In genomic region chr4:2870098-2870497, GRCh38 we compare ENCODE assay signal across 13 cellular contexts. TPM values are rescaled to one million over a fixed set of nuclear protein-coding genes. Genes with fewer than 3 reads are reported as not detected.
DNase-seq lines count a peak whose midpoint lies in the region; ATAC-seq and TF ChIP-seq lines count a peak whose summit lies in the region.
"Had no signal": no experiment of that assay in that cellular context is flagged by ENCODE, and none has a peak within 500 bp of the region (broad histone marks: within the 10 kb centered on the region; RNA-seq: fewer than 3 reads in every experiment).

No MANE protein-coding gene starts in this region.

- H3K4me1 ChIP-seq in left ventricle myocardium inferior (peaks cover 100% of the 10 kb centered on the region), mammary epithelial cell (ENCODE audit: insufficient read depth, low read length) (no peaks in the 10 kb centered on the region)

- no peaks in the 10 kb centered on the region for H4K20me1 ChIP-seq in mammary epithelial cell (ENCODE audit: insufficient read depth, low read length)

- H2AFZ ChIP-seq in mammary epithelial cell (ENCODE audit: low read depth, low read length) = no peak overlapping the region

- CTCF ChIA-PET in mammary epithelial cell (lab: Charles Lee; ENCODE audit: low non-redundant PET) = no interaction called here

- H3K4me3 Mint-ChIP-seq in immature natural killer cell (no peak overlapping the region), nephron (peak overlapping the region in 2 of 3 experiments; percentile 62 to 74)
- H3K4me3 Mint-ChIP-seq: activated CD8-positive, alpha-beta T cell treated with anti-CD3 and anti-CD28 coated beads, Interleukin-2, amount 10 ng/mL, durations not matched to agents 7 days and 5 days; activated T-helper 1 cell treated with anti-CD3 and anti-CD28 coated beads, Interleukin-12 subunit alpha, Interleukin-12 subunit beta, Interleukin-2, Interleukin-4 antibody, amounts not matched to agents 30 ng/mL and 10 ng/mL and 1 ng/mL, durations not matched to agents 14 hours and 24 hours and 36 hours had no signal

- peaks cover 90 to 95% of the 10 kb centered on the region in 2 donors for H3K4me1 Mint-ChIP-seq in immature natural killer cell
- H3K4me1 Mint-ChIP-seq in nephron = peaks cover 67% of the 10 kb centered on the region

- dilution Hi-C loops in mammary epithelial cell (cut with HindIII; ENCODE audit: low sequenced_read_pairs) = no loop called here

- H3K27ac ChIP-seq in left ventricle myocardium inferior (replicated peaks) (peak overlapping the region; percentile 76), mammary epithelial cell (ENCODE audit: insufficient read depth, low read depth, low read length) (no peak overlapping the region)

- no TSS peak for BruUV-seq in mammary epithelial cell (replicated peaks; lab: Mats Ljungman, UMichigan)

- in situ Hi-C loops in mammary epithelial cell (cut with MboI; ENCODE audit: low sequenced_read_pairs in 2 of 2) = no loop called here

- H3K27me3 ChIP-seq in left ventricle myocardium inferior (ENCODE audit: low read depth) (no peaks in the 10 kb centered on the region), mammary epithelial cell (ENCODE audit: insufficient read depth, low read length) (no peaks in the 10 kb centered on the region)

- peak overlapping the region; percentile 59 for H3K4me3 ChIP-seq in left ventricle myocardium inferior
- no peak overlapping the region for H3K4me3 ChIP-seq in mammary epithelial cell (replicated peaks in 1 of 3; ENCODE audit: insufficient read depth in 1 of 3, low read depth in 2 of 3, low read length in 3 of 3)

- H3K9ac ChIP-seq in mammary epithelial cell (ENCODE audit: insufficient read depth, low read length) = no peak overlapping the region

- no peaks in the 10 kb centered on the region for H3K9me3 Mint-ChIP-seq in immature natural killer cell
- H3K9me3 Mint-ChIP-seq in nephron = no peaks in the 10 kb centered on the region
- H3K9me3 Mint-ChIP-seq: activated T-helper 1 cell treated with anti-CD3 and anti-CD28 coated beads, Interleukin-12 subunit alpha, Interleukin-12 subunit beta, Interleukin-2, Interleukin-4 antibody, amounts not matched to agents 30 ng/mL and 10 ng/mL and 1 ng/mL, durations not matched to agents 14 hours and 24 hours and 36 hours had no signal

- H3K9me3 ChIP-seq in left ventricle myocardium inferior (replicated peaks) (no peaks in the 10 kb centered on the region), mammary epithelial cell (replicated peaks; ENCODE audit: insufficient read depth, low read length) (no peaks in the 10 kb centered on the region)

- intact Hi-C loops in left ventricle myocardium inferior (cut with micrococcal nuclease) = no loop called here
- intact Hi-C loops in Right ventricle myocardium inferior (cut with DNase I) = no loop called here
- intact Hi-C loops in mammary epithelial cell (cut with micrococcal nuclease) = no loop called here

- no peak for DNase-seq in left ventricle myocardium inferior
- DNase-seq in Right ventricle myocardium inferior (ENCODE audit: missing footprints) = no peak
- no peak for DNase-seq in immature natural killer cell
- DNase-seq in HT-29 (ENCODE audit: low spot score) = no peak
- DNase-seq in NCI-H526 treated with DMSO at 0.1 percent for 48 hours (lab: John Stamatoyannopoulos, UW) = no peak
- DNase-seq in mammary epithelial cell = no peak
- DNase-seq in DMS79 (lab: John Stamatoyannopoulos, UW) = no peak
- DNase-seq: activated CD8-positive, alpha-beta T cell treated with anti-CD3 and anti-CD28 coated beads, Interleukin-2, amount 10 ng/mL, durations not matched to agents 7 days and 5 days; cerebellar nuclear complex; midbrain; NCI-H748 treated with DMSO at 0.1 percent for 48 hours had no signal

- H3K27me3 Mint-ChIP-seq in immature natural killer cell (ENCODE audit: low read depth in 3 of 3) (peaks cover 0 to 4% (median 0%) of the 10 kb centered on the region in 3 donors), nephron (ENCODE audit: low read depth) (no peaks in the 10 kb centered on the region)

- H3K36me3 Mint-ChIP-seq in immature natural killer cell (no peaks in the 10 kb centered on the region), nephron (ENCODE audit: low read depth) (peaks cover 8% of the 10 kb centered on the region)

- H3K79me2 ChIP-seq in mammary epithelial cell (ENCODE audit: insufficient read depth, low read length) = peaks cover 97% of the 10 kb centered on the region

- peak overlapping the region; percentile 35 to 85 (median 62) for H3K27ac Mint-ChIP-seq in immature natural killer cell
- peak overlapping the region; percentile 83 to 89 (median 85) for H3K27ac Mint-ChIP-seq in nephron
- H3K27ac Mint-ChIP-seq: activated CD8-positive, alpha-beta T cell treated with anti-CD3 and anti-CD28 coated beads, Interleukin-2, amount 10 ng/mL, durations not matched to agents 7 days and 5 days; activated T-helper 1 cell treated with anti-CD3 and anti-CD28 coated beads, Interleukin-12 subunit alpha, Interleukin-12 subunit beta, Interleukin-2, Interleukin-4 antibody, amounts not matched to agents 30 ng/mL and 10 ng/mL and 1 ng/mL, durations not matched to agents 14 hours and 24 hours and 36 hours had no signal

- H3K36me3 ChIP-seq in left ventricle myocardium inferior (no peaks in the 10 kb centered on the region), mammary epithelial cell (ENCODE audit: insufficient read depth, low read length) (no peaks in the 10 kb centered on the region)

- ATAC-seq in Right ventricle myocardium inferior = no peak
- ATAC-seq: activated CD8-positive, alpha-beta T cell treated with anti-CD3 and anti-CD28 coated beads, Interleukin-2, amount 10 ng/mL, durations not matched to agents 7 days and 5 days had no signal

- TF ChIP-seq CTCF in left ventricle myocardium inferior (IDR thresholded peaks at IDR 0.05; ENCODE audit: borderline replicate concordance) (no peak), nephron (IDR thresholded peaks at IDR 0.05; ENCODE audit: unreplicated experiment in 3 of 3) (no peak), mammary epithelial cell (conservative IDR thresholded peaks at IDR 0.05 in 1 of 2, IDR thresholded peaks at IDR 0.05 in 1 of 2; ENCODE audit: extremely low read depth in 1 of 2, insufficient read depth in 1 of 2, low read depth in 1 of 2, low read length in 2 of 2) (no peak)

- no peak overlapping the region for H3K4me2 ChIP-seq in mammary epithelial cell (ENCODE audit: insufficient read depth, low read depth, low read length)

- 96% methylated on average over 2 of the region's 2 CpGs for WGBS in mammary epithelial cell (ENCODE audit: low coverage, missing lambda C conversion rate)

RNA-seq across cellular contexts. Expression of gene ADD1, which starts 26.5 kb away (rescaled TPM):
- total RNA-seq in left ventricle myocardium inferior (212 TPM), Right ventricle myocardium inferior (231 TPM), mammary epithelial cell (100 to 1,000 TPM; 112 to 167 TPM)
- polyA plus RNA-seq in immature natural killer cell (100 to 1,000 TPM; 207 to 318 (median 314) TPM), mammary epithelial cell (94.4 TPM)
- total RNA-seq in HT-29 (2014; rRNA removed; shearing (Covaris generic)) = 125 and 167 TPM in 2 replicates
- polyA minus RNA-seq in mammary epithelial cell = 232 TPM

Comparison
In these comparisons a context has a peak if more than half of its experiments do, and no peak if none do; other contexts are left out.
1. H3K4me3 Mint-ChIP-seq: peak in nephron (2 of 3); none in immature natural killer cell (0 of 5).